In genomic region chr22:33302049-33302545, GRCh38 we compare ENCODE assay signal across 8 cellular contexts.
DNase-seq lines count a peak whose midpoint lies in the region; ATAC-seq and TF ChIP-seq lines count a peak whose summit lies in the region.

No MANE protein-coding gene starts in this region.

- H3K4me3 ChIP-seq in GM06990 (replicated peaks; ENCODE audit: low read depth, low read length) (no peak overlapping the region), fibroblast of the aortic adventitia (ENCODE audit: low read depth, low read length) (no peak overlapping the region)

- H3K36me3 Mint-ChIP-seq in natural killer cell treated with Interleukin-12 subunit alpha and Interleukin-12 subunit beta and Interleukin-15 and Interleukin-18, amount 100 ng/mL, for 72 hours, result no peaks in the 10 kb centered on the region

- no peak overlapping the region for H3K27ac ChIP-seq in substantia nigra (ENCODE audit: low read depth, low read length, poor library complexity, severe bottlenecking)

- H3K27me3 Mint-ChIP-seq in natural killer cell treated with Interleukin-12 subunit alpha and Interleukin-12 subunit beta and Interleukin-15 and Interleukin-18, amount 100 ng/mL, for 72 hours, result peaks cover 0 to 4% of the 10 kb centered on the region in 2 donors

- no peaks in the 10 kb centered on the region for H3K27me3 ChIP-seq in GM06990 (replicated peaks; ENCODE audit: control insufficient read depth, insufficient read depth, low read length)

- no peaks in the 10 kb centered on the region for H3K9me3 Mint-ChIP-seq in natural killer cell treated with Interleukin-12 subunit alpha and Interleukin-12 subunit beta and Interleukin-15 and Interleukin-18, amount 100 ng/mL, for 72 hours

- no peaks in the 10 kb centered on the region for H3K4me1 Mint-ChIP-seq in natural killer cell treated with Interleukin-12 subunit alpha and Interleukin-12 subunit beta and Interleukin-15 and Interleukin-18, amount 100 ng/mL, for 72 hours (ENCODE audit: low read depth in 2 of 2)

- TF ChIP-seq CTCF in GM06990 (IDR thresholded peaks at IDR 0.05; ENCODE audit: insufficient read depth, low read length, poor library complexity, severe bottlenecking), result peak; percentile 99
- peak; percentile 99 for TF ChIP-seq CTCF in fibroblast of the aortic adventitia (IDR thresholded peaks at IDR 0.05; ENCODE audit: insufficient read depth, low read length)

- DNase-seq in GM06990 (ENCODE audit: extremely low read depth, insufficient read length) (peak; percentile 75), NCI-H82 treated with DMSO at 0.1 percent for 48 hours (lab: John Stamatoyannopoulos, UW; ENCODE audit: unreplicated experiment) (peak; percentile 19), activated T-cell treated with anti-CD3 and anti-CD28 coated beads for 4 hours (peak; percentile 19), fibroblast of the aortic adventitia (ENCODE audit: low read depth) (peak; percentile 68), substantia nigra (lab: John Stamatoyannopoulos, UW) (peak in 48 of 49 donors; percentile 14 to 90 (median 68))
- DNase-seq in natural killer cell treated with Interleukin-12 subunit alpha and Interleukin-12 subunit beta and Interleukin-15 and Interleukin-18, amount 100 ng/mL, for 72 hours (ENCODE audit: low spot score), result no peak

- H3K27ac Mint-ChIP-seq in natural killer cell treated with Interleukin-12 subunit alpha and Interleukin-12 subunit beta and Interleukin-15 and Interleukin-18, amount 100 ng/mL, for 72 hours, result no peak overlapping the region

- no peak overlapping the region for H3K4me3 Mint-ChIP-seq in natural killer cell treated with Interleukin-12 subunit alpha and Interleukin-12 subunit beta and Interleukin-15 and Interleukin-18, amount 100 ng/mL, for 72 hours

- no peaks in the 10 kb centered on the region for H3K36me3 ChIP-seq in GM06990 (ENCODE audit: control insufficient read depth, insufficient read depth, low read length)

- ATAC-seq in HG03097 (IDR thresholded peaks at IDR 0.05; ENCODE audit: low FRiP score, unreplicated experiment), result peak; percentile 39
- peak; percentile 64 to 76 for ATAC-seq in natural killer cell treated with Interleukin-12 subunit alpha and Interleukin-12 subunit beta and Interleukin-15 and Interleukin-18, amount 100 ng/mL, for 72 hours
- no peak for ATAC-seq in GM19324 (IDR thresholded peaks at IDR 0.05; ENCODE audit: low FRiP score, unreplicated experiment)
